In genomic region chr16:61596648-61597047, GRCh38 we compare ENCODE assay signal across 3 cellular contexts.
"Had no signal": no experiment of that assay in that cellular context is flagged by ENCODE, and none has a peak within 500 bp of the region (broad histone marks: within the 10 kb centered on the region; RNA-seq: fewer than 3 reads in every experiment).

No MANE protein-coding gene starts in this region.

- DNase-seq: GDM1, GF-D8 had no signal

- ATAC-seq: GM12878 had no signal

- H3K4me3 ChIP-seq: GM12878 had no signal
